In the genomic region with DNA sequence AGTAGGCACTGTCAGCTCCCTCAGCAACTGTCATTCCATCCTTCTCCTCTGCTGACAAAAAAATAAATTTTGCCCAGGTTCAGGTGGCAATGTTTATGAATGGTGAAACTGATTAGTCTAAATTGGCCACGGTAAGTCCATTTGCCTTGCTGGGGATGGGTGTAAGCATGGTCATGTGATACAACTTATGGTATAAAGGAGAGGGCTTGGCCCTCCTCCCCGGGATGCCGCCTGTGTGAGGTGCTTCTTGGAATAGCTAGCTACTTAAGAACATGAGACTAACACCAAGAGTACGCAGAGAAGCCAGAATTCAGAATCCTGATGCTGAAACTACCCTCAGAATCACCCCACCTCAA, we compare ENCODE assay signal across 8 cellular contexts.
A peak's percentile ranks its signal among the peaks of the same experiment; 100 is the strongest.
DNase-seq lines count a peak whose midpoint lies in the region; ATAC-seq, FAIRE-seq and TF ChIP-seq lines count a peak whose summit lies in the region.

No MANE protein-coding gene starts in this region.

- ATAC-seq in HepG2 (peak; percentile 36), right lobe of liver (no peak), omental fat pad (ENCODE audit: low FRiP score) (peak; percentile 6)

- TF ChIP-seq RAD21 in HepG2 (CRISPR knock-in tag; IDR thresholded peaks at IDR 0.05) = no peak

- POLR2A ChIA-PET in HepG2 (lab: Yijun Ruan, JAX) = no interaction called here

- 13% methylated on average over 4 of the region's 4 CpGs for WGBS in HepG2 (ENCODE audit: low lambda C conversion rate)
- WGBS in right lobe of liver (ENCODE audit: insufficient coverage, low coverage, low lambda C conversion rate, missing lambda C conversion rate) = 85% methylated on average over 4 of the region's 4 CpGs
- 80 to 96% (median 87%) methylated on average over 4 of the region's 4 CpGs for WGBS in adrenal gland, 4 donors

- H3K9me3 ChIP-seq in HepG2 (ENCODE audit: low read length) = no peaks in the 10 kb centered on the region
- no peaks in the 10 kb centered on the region for H3K9me3 ChIP-seq in right lobe of liver
- H3K9me3 ChIP-seq in adrenal gland (replicated peaks in 1 of 3) = no peaks in the 10 kb centered on the region
- no peaks in the 10 kb centered on the region for H3K9me3 ChIP-seq in MG63

- DNase-seq in HepG2 (ENCODE audit: low spot score) (no peak), right lobe of liver (no peak), adrenal gland (peak in 1 of 7 donors; percentile 55), omental fat pad (ENCODE audit: low spot score) (no peak), MG63 (no peak), CD1c-positive myeloid dendritic cell (ENCODE audit: extremely low spot score) (no peak), NCI-H1048 (lab: John Stamatoyannopoulos, UW) (no peak), NCI-H2227 treated with DMSO at 0.1 percent for 48 hours (lab: John Stamatoyannopoulos, UW) (no peak)

- TF ChIP-seq EP300 in HepG2 (IDR thresholded peaks at IDR 0.05; ENCODE audit: low read depth in 2 of 2, low read length in 2 of 2) (no peak), HepG2 (CRISPR knock-in tag; IDR thresholded peaks at IDR 0.05; ENCODE audit: borderline replicate concordance) (no peak)

- H2AFZ ChIP-seq in HepG2 (ENCODE audit: low read length) = no peak overlapping the region

- in situ Hi-C loops in HepG2 (cut with HindIII; ENCODE audit: extremely low pct_ligation_motif_present, low pct_unique_long_range_greater_than_20kb) = loop anchor here (5.0 to 25.0 kb wide), 3 partner anchors 148 to 1000 kb away; partner anchors contain the start of genes MAP3K5 and SLC35D3

- no peak for FAIRE-seq in HepG2 (lab: Jason Lieb, UNC)

- H3K36me3 ChIP-seq in HepG2 (replicated peaks in 1 of 2; ENCODE audit: control insufficient read depth in 1 of 2, insufficient read depth in 2 of 2, low read length in 2 of 2) = no peaks in the 10 kb centered on the region
- H3K36me3 ChIP-seq in right lobe of liver = no peaks in the 10 kb centered on the region
- peaks cover 0 to 16% of the 10 kb centered on the region in 2 donors for H3K36me3 ChIP-seq in adrenal gland (replicated peaks in 1 of 2)
- H3K36me3 ChIP-seq in MG63 = no peaks in the 10 kb centered on the region

- intact Hi-C loops in HepG2 (cut with micrococcal nuclease; ENCODE audit: unreplicated experiment) = loop anchor here (1.0 to 5.0 kb wide), 4 partner anchors 148 to 998 kb away; partner anchors contain the start of gene MAP3K5
- intact Hi-C loops in right lobe of liver (cut with DNase I) = loop anchor here (10.0 kb wide), 1 partner anchor 150 kb away; the partner anchor contains the start of gene MAP3K5 (in 2 of the 2)
- intact Hi-C loops in adrenal gland (cut with DNase I) = loop anchor here (2.0 kb wide), 1 partner anchor 148 kb away; the partner anchor contains the start of gene MAP3K5 (in 2 of the 2)

- no peak overlapping the region for H3K4me2 ChIP-seq in HepG2 (ENCODE audit: low read depth, low read length)

- no peak overlapping the region for H3K9ac ChIP-seq in HepG2 (ENCODE audit: insufficient read depth, low read depth, low read length)

- CTCF ChIA-PET in HepG2 (lab: Yijun Ruan, JAX; ENCODE audit: low intra/inter-chr PET ratio, low total read pairs) = interaction anchor here (0.8 to 1.6 kb wide), 3 partner anchors 148 to 283 kb away, joined by 3 to 4 read pairs (median 3); no protein-coding TSS in a partner anchor

- H3K4me3 ChIP-seq in HepG2 (replicated peaks in 1 of 3; ENCODE audit: insufficient read depth in 1 of 3, low read depth in 2 of 3, low read length in 3 of 3) = no peak overlapping the region
- H3K4me3 ChIP-seq in right lobe of liver = no peak overlapping the region
- H3K4me3 ChIP-seq in adrenal gland = no peak overlapping the region
- H3K4me3 ChIP-seq in MG63 = no peak overlapping the region

- H3K4me1 ChIP-seq in HepG2 (ENCODE audit: insufficient read depth, low read length) (no peaks in the 10 kb centered on the region), right lobe of liver (peaks cover 0 to 23% (median 2%) of the 10 kb centered on the region in 4 donors), adrenal gland (replicated peaks in 1 of 2) (peaks cover 33 to 81% of the 10 kb centered on the region in 2 donors)

- H4K20me1 ChIP-seq in HepG2 (ENCODE audit: insufficient read depth, low read length) = no peaks in the 10 kb centered on the region

- H3K27me3 ChIP-seq in HepG2 (ENCODE audit: control insufficient read depth in 1 of 2, insufficient read depth in 2 of 2, low read length in 2 of 2) (no peaks in the 10 kb centered on the region; a peak in 1 of 5 replicates), right lobe of liver (no peaks in the 10 kb centered on the region), adrenal gland (no peaks in the 10 kb centered on the region), MG63 (no peaks in the 10 kb centered on the region)

- TF ChIP-seq CTCF in HepG2 (CRISPR knock-in tag; IDR thresholded peaks at IDR 0.05) = no peak
- TF ChIP-seq CTCF in right lobe of liver (IDR thresholded peaks at IDR 0.05) = no peak
- TF ChIP-seq CTCF in adrenal gland (IDR thresholded peaks at IDR 0.05) = no peak
- TF ChIP-seq CTCF in omental fat pad (IDR thresholded peaks at IDR 0.05) = no peak

- TF ChIP-seq POLR2A in HepG2 (IDR thresholded peaks at IDR 0.05; ENCODE audit: insufficient read depth in 1 of 2, low read depth in 2 of 2, low read length in 2 of 2) (no peak), right lobe of liver (IDR thresholded peaks at IDR 0.05) (no peak), adrenal gland (IDR thresholded peaks at IDR 0.05) (no peak)

- BruUV-seq in HepG2 (replicated peaks; lab: Mats Ljungman, UMichigan) = no TSS peak

- H3K27ac ChIP-seq in HepG2 (ENCODE audit: extremely low read length, insufficient read depth, low read length) = no peak overlapping the region
- no peak overlapping the region for H3K27ac ChIP-seq in right lobe of liver
- H3K27ac ChIP-seq in adrenal gland = peak overlapping the region in 4 of 5 donors; percentile 32 to 74 (median 56)

- no peaks in the 10 kb centered on the region for H3K79me2 ChIP-seq in HepG2 (ENCODE audit: insufficient read depth, low read length)

TF ChIP-seq in HepG2, 621 proteins besides CTCF, POLR2A, EP300 and RAD21:
- no peak for TF ChIP-seq MIXL1 (CRISPR knock-in tag; IDR thresholded peaks at IDR 0.05)
- TF ChIP-seq TGIF2 (CRISPR knock-in tag; IDR thresholded peaks at IDR 0.05) = no peak
- TF ChIP-seq ZNF749 (CRISPR knock-in tag; IDR thresholded peaks at IDR 0.05; ENCODE audit: borderline replicate concordance) = no peak
- TF ChIP-seq KLF6 (CRISPR knock-in tag; IDR thresholded peaks at IDR 0.05) = no peak
- no peak for TF ChIP-seq FOXP4 (CRISPR knock-in tag; IDR thresholded peaks at IDR 0.05)
- TF ChIP-seq MYNN (CRISPR knock-in tag; IDR thresholded peaks at IDR 0.05; ENCODE audit: low read depth) = no peak
- TF ChIP-seq GATA4 (IDR thresholded peaks at IDR 0.05; ENCODE audit: borderline replicate concordance, low read depth) = no peak
- no peak for TF ChIP-seq MED1 (CRISPR knock-in tag; IDR thresholded peaks at IDR 0.05)
- no peak for TF ChIP-seq ZNF597 (CRISPR knock-in tag; IDR thresholded peaks at IDR 0.05)

Comparison
In these comparisons a context has a peak if more than half of its experiments do, and no peak if none do; other contexts are left out.
1. ATAC-seq: peak in HepG2 (single experiment) and omental fat pad (single experiment); none in right lobe of liver (0 of 4).
2. H3K27ac ChIP-seq: peak in adrenal gland (4 of 5); none in HepG2 (single experiment) and right lobe of liver (0 of 3).